In genomic region chr9:126781717-126782388, GRCh38 we compare ENCODE assay signal across 8 cellular contexts. TPM values are rescaled to one million over a fixed set of nuclear protein-coding genes. Genes with fewer than 3 reads are reported as not detected.
DNase-seq lines count a peak whose midpoint lies in the region; ATAC-seq and TF ChIP-seq lines count a peak whose summit lies in the region.

No MANE protein-coding gene starts in this region.

- CTCF ChIA-PET in activated CD4-positive, alpha-beta memory T cell treated with anti-CD3 and anti-CD28 coated beads, Interleukin-2, amount 10 ng/mL, durations not matched to agents 7 days and 5 days (lab: Charles Lee), result interaction anchor here (0.6 to 8.2 kb wide), 31 partner anchors 9 to 399 kb away, joined by 3 to 436 read pairs (median 3); partner anchors contain the start of gene ZBTB43

- ATAC-seq in HG02852 (IDR thresholded peaks at IDR 0.05; ENCODE audit: unreplicated experiment), result no peak

- peak; percentile 48 for DNase-seq in HFFc6
- peak; percentile 85 for DNase-seq in NCI-H774 (lab: John Stamatoyannopoulos, UW)
- peak; percentile 82 for DNase-seq in activated CD4-positive, alpha-beta memory T cell treated with anti-CD3 and anti-CD28 coated beads, Interleukin-2, amount 10 ng/mL, durations not matched to agents 7 days and 5 days
- peak; percentile 95 for DNase-seq in ecto neural progenitor cell (ENCODE audit: low spot score)
- peak; percentile 74 for DNase-seq in mesenchymal stem cell
- peak; percentile 93 for DNase-seq in stimulated activated CD8-positive, alpha-beta memory T cell treated with anti-CD3 and anti-CD28 coated beads, Interleukin-15, amount 100 ng/mL, for 24 hours (ENCODE audit: low read depth)

- H2BK5ac ChIP-seq in mesenchymal stem cell (ENCODE audit: low read depth, low read length, poor library complexity, severe bottlenecking), result no peak overlapping the region

- no peaks in the 10 kb centered on the region for H4K20me1 ChIP-seq in BLaER1

- peak; percentile 99 for TF ChIP-seq CTCF in HFFc6 (IDR thresholded peaks at IDR 0.05)

- H3K14ac ChIP-seq in mesenchymal stem cell (ENCODE audit: low read length in 2 of 2), result no peak overlapping the region

- H3K4me3 Mint-ChIP-seq in HFFc6, result peak overlapping the region; percentile 49; the same call in 1 of the 2 replicates
- no peak overlapping the region for H3K4me3 Mint-ChIP-seq in activated CD4-positive, alpha-beta memory T cell treated with anti-CD3 and anti-CD28 coated beads, Interleukin-2, amount 10 ng/mL, durations not matched to agents 7 days and 5 days

- POLR2A ChIA-PET in activated CD4-positive, alpha-beta memory T cell treated with anti-CD3 and anti-CD28 coated beads, Interleukin-2, amount 10 ng/mL, durations not matched to agents 7 days and 5 days (lab: Charles Lee), result interaction anchor here (1.0 to 2.2 kb wide), 2 partner anchors 75 to 77 kb away, joined by 6 to 19 read pairs; no protein-coding TSS in a partner anchor

- WGBS in mesenchymal stem cell, result 14% methylated on average over 18 of the region's 20 CpGs

- H3K27me3 ChIP-seq in BLaER1 (no peaks in the 10 kb centered on the region), mesenchymal stem cell (ENCODE audit: control insufficient read depth in 1 of 2, insufficient read depth in 1 of 2, low read length in 2 of 2) (peaks cover 51 to 52% of the 10 kb centered on the region in 2 experiments)

- no peak overlapping the region for H2AFZ ChIP-seq in mesenchymal stem cell (ENCODE audit: low read depth, low read length)

- H3K27ac Mint-ChIP-seq in HFFc6, result no peak overlapping the region
- H3K27ac Mint-ChIP-seq in activated CD4-positive, alpha-beta memory T cell treated with anti-CD3 and anti-CD28 coated beads, Interleukin-2, amount 10 ng/mL, durations not matched to agents 7 days and 5 days, result no peak overlapping the region

- no peaks in the 10 kb centered on the region for H3K36me3 ChIP-seq in BLaER1
- no peaks in the 10 kb centered on the region for H3K36me3 ChIP-seq in mesenchymal stem cell (ENCODE audit: control insufficient read depth in 1 of 2, insufficient read depth in 2 of 2, low read depth in 1 of 2, low read length in 2 of 2)

- peak overlapping the region; percentile 78 for H3K4me2 ChIP-seq in BLaER1
- H3K4me2 ChIP-seq in mesenchymal stem cell (ENCODE audit: low read length, poor library complexity, severe bottlenecking), result peak overlapping the region; percentile 59

- H2BK12ac ChIP-seq in mesenchymal stem cell (ENCODE audit: low read length in 2 of 2), result no peak overlapping the region

- no peaks in the 10 kb centered on the region for H3K36me3 Mint-ChIP-seq in HFFc6 (ENCODE audit: low read depth)
- H3K36me3 Mint-ChIP-seq in activated CD4-positive, alpha-beta memory T cell treated with anti-CD3 and anti-CD28 coated beads, Interleukin-2, amount 10 ng/mL, durations not matched to agents 7 days and 5 days (ENCODE audit: low read depth), result no peaks in the 10 kb centered on the region

- H3K79me1 ChIP-seq in mesenchymal stem cell (replicated peaks; ENCODE audit: low read length, poor library complexity, severe bottlenecking), result no peaks in the 10 kb centered on the region

- no peak overlapping the region for H2BK120ac ChIP-seq in mesenchymal stem cell (ENCODE audit: low read depth, low read length)

- H3K4ac ChIP-seq in mesenchymal stem cell (ENCODE audit: low read depth in 1 of 2, low read length in 2 of 2), result no peak overlapping the region

- H4K91ac ChIP-seq in mesenchymal stem cell (ENCODE audit: low read length), result no peak overlapping the region

- no peak overlapping the region for H2AK5ac ChIP-seq in mesenchymal stem cell (ENCODE audit: low read length, severe bottlenecking)

- H3K4me3 ChIP-seq in BLaER1 (no peak overlapping the region), mesenchymal stem cell (ENCODE audit: insufficient read depth in 1 of 2, low read depth in 1 of 2, low read length in 2 of 2) (peak overlapping the region in 1 of 2 experiments; percentile 35)

- H4K8ac ChIP-seq in mesenchymal stem cell (ENCODE audit: low read length), result peak overlapping the region; percentile 28

- peaks cover 4% of the 10 kb centered on the region; the same call in 1 of the 2 replicates for H3K4me1 Mint-ChIP-seq in HFFc6 (ENCODE audit: low read depth)
- H3K4me1 Mint-ChIP-seq in activated CD4-positive, alpha-beta memory T cell treated with anti-CD3 and anti-CD28 coated beads, Interleukin-2, amount 10 ng/mL, durations not matched to agents 7 days and 5 days, result no peaks in the 10 kb centered on the region

- no peak overlapping the region for H3K9ac ChIP-seq in BLaER1
- H3K9ac ChIP-seq in mesenchymal stem cell (ENCODE audit: low read length), result no peak overlapping the region

- peaks cover 34% of the 10 kb centered on the region for H3K27me3 Mint-ChIP-seq in HFFc6 (ENCODE audit: insufficient read depth)
- H3K27me3 Mint-ChIP-seq in activated CD4-positive, alpha-beta memory T cell treated with anti-CD3 and anti-CD28 coated beads, Interleukin-2, amount 10 ng/mL, durations not matched to agents 7 days and 5 days, result peaks cover 27% of the 10 kb centered on the region

- no peak overlapping the region for H3K23ac ChIP-seq in mesenchymal stem cell (ENCODE audit: low read length in 2 of 2)

- no peaks in the 10 kb centered on the region for H3K9me3 Mint-ChIP-seq in HFFc6
- no peaks in the 10 kb centered on the region for H3K9me3 Mint-ChIP-seq in activated CD4-positive, alpha-beta memory T cell treated with anti-CD3 and anti-CD28 coated beads, Interleukin-2, amount 10 ng/mL, durations not matched to agents 7 days and 5 days

- H3K27ac ChIP-seq in BLaER1 (no peak overlapping the region), mesenchymal stem cell (ENCODE audit: low read length, poor library complexity, severe bottlenecking) (no peak overlapping the region)

- H3K4me1 ChIP-seq in BLaER1 (peaks cover 16% of the 10 kb centered on the region), mesenchymal stem cell (ENCODE audit: control insufficient read depth, insufficient read depth, low read depth, low read length) (peaks cover 3% of the 10 kb centered on the region)

- H3K9me3 ChIP-seq in BLaER1, result peaks cover 9% of the 10 kb centered on the region
- no peaks in the 10 kb centered on the region for H3K9me3 ChIP-seq in mesenchymal stem cell (ENCODE audit: control insufficient read depth, low read length)

- no peak overlapping the region for H3K18ac ChIP-seq in mesenchymal stem cell (ENCODE audit: low read depth in 1 of 2, low read length in 2 of 2)

- H2BK15ac ChIP-seq in mesenchymal stem cell (ENCODE audit: low read depth, poor library complexity, severe bottlenecking), result no peak overlapping the region

RNA-seq across cellular contexts. Expression of gene ZBTB43, which starts 23.0 kb away (rescaled TPM):
- total RNA-seq in HFFc6 (2021; fragmentation: NEBNext Ultra II Directional; extraction: Animal tissue kit (Norgen Biotek cat#: 25700)), result 10 to 100 TPM in 5 of 6 experiments, 1 to 10 TPM in 1; 9.2 to 15.9 (median 13.6) TPM
- total RNA-seq in activated CD4-positive, alpha-beta memory T cell treated with anti-CD3 and anti-CD28 coated beads, Interleukin-2, amount 10 ng/mL, durations not matched to agents 7 days and 5 days, result 10 to 100 TPM; 40.8 to 41.0 TPM
- 8.1 TPM for polyA plus RNA-seq in mesenchymal stem cell (2013, experiment 1 of 2)
- 8.2 TPM for polyA plus RNA-seq in mesenchymal stem cell (2013, experiment 2 of 2)
